8 cellular contexts compared by ENCODE assay signal in genomic region chr6:108798672-108799355, GRCh38.
A peak's percentile ranks its signal among the peaks of the same experiment; 100 is the strongest.
DNase-seq lines count a peak whose midpoint lies in the region; ATAC-seq lines count a peak whose summit lies in the region.

No MANE protein-coding gene starts in this region.

- ATAC-seq in HG02970 (IDR thresholded peaks at IDR 0.05; ENCODE audit: low FRiP score, unreplicated experiment) = no peak
- no peak for ATAC-seq in GM19452 (IDR thresholded peaks at IDR 0.05; ENCODE audit: unreplicated experiment)

- DNase-seq in NCI-H82 treated with DMSO at 0.1 percent for 48 hours (lab: John Stamatoyannopoulos, UW; ENCODE audit: unreplicated experiment) = peak; percentile 85
- peak; percentile 38 for DNase-seq in activated T-cell treated with anti-CD3 and anti-CD28 coated beads for 48 hours (ENCODE audit: low read depth)
- peak; percentile 61 for DNase-seq in islet precursor cell
- peak; percentile 34 to 38 for DNase-seq in stimulated activated CD8-positive, alpha-beta memory T cell treated with anti-CD3 and anti-CD28 coated beads, Interleukin-15, amount 100 ng/mL, for 48 hours (ENCODE audit: low read depth in 2 of 2)
- no peak for DNase-seq in NCI-H1105 treated with DMSO at 0.1 percent for 48 hours (lab: John Stamatoyannopoulos, UW)
- no peak for DNase-seq in NCI-H1436 (lab: John Stamatoyannopoulos, UW)

Comparison
In these comparisons a context has a peak if more than half of its experiments do, and no peak if none do; other contexts are left out.
1. DNase-seq: peak in NCI-H82 treated with DMSO at 0.1 percent for 48 hours (single experiment), activated T-cell treated with anti-CD3 and anti-CD28 coated beads for 48 hours (single experiment), islet precursor cell (single experiment) and stimulated activated CD8-positive, alpha-beta memory T cell treated with anti-CD3 and anti-CD28 coated beads, Interleukin-15, amount 100 ng/mL, for 48 hours (2 of 2); none in NCI-H1105 treated with DMSO at 0.1 percent for 48 hours (single experiment) and NCI-H1436 (single experiment).